8 cellular contexts compared by ENCODE assay signal in the genomic region with DNA sequence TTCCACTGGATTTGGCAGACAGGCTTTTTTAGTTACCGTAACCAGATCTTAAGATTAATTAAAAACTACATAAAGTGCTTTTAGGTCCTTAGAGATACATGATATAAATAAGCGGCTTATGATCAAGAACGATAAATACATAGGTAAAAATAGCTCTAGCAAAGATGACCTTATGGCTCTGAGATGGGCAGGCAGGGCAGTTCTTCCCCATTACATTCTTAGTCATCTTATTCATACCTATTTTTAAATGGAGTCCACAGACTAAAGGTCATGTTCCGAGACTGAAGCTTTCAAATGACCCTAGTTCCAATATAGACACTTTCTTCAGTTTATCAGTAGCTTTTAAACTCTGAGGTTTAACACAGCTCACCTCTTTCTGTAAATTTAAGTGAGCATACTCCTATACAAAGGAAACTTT. TPM values are rescaled to one million over a fixed set of nuclear protein-coding genes. Genes with fewer than 3 reads are reported as not detected.
DNase-seq lines count a peak whose midpoint lies in the region; ATAC-seq and TF ChIP-seq lines count a peak whose summit lies in the region.

No MANE protein-coding gene starts in this region.

- peaks cover 49 to 65% (median 57%) of the 10 kb centered on the region in 3 donors for H3K4me1 Mint-ChIP-seq in CD8-positive, alpha-beta memory T cell
- peaks cover 59% of the 10 kb centered on the region for H3K4me1 Mint-ChIP-seq in osteocyte (ENCODE audit: unreplicated experiment)

- H3K4me3 Mint-ChIP-seq in CD8-positive, alpha-beta memory T cell: peak overlapping the region; percentile 96 to 100 (median 99)
- H3K4me3 Mint-ChIP-seq in osteocyte (ENCODE audit: unreplicated experiment): peak overlapping the region; percentile 91

- H3K36me3 ChIP-seq in CD8-positive, alpha-beta memory T cell (ENCODE audit: insufficient read depth, low read length): peaks cover 59% of the 10 kb centered on the region

- DNase-seq in CD8-positive, alpha-beta memory T cell: no peak
- peak; percentile 72 for DNase-seq in RKO (ENCODE audit: low spot score)
- DNase-seq in epithelial cell of proximal tubule (ENCODE audit: low read depth): no peak
- DNase-seq in osteocyte (ENCODE audit: extremely low spot score, unreplicated experiment): no peak
- DNase-seq in HCEC 1CT: no peak
- DNase-seq in foreskin melanocyte: no peak
- no peak for DNase-seq in activated CD8-positive, alpha-beta memory T cell treated with anti-CD3 and anti-CD28 coated beads, Interleukin-2, amount 50 U/mL, for 4 hours

- peak overlapping the region; percentile 68 for H3K4me3 ChIP-seq in CD8-positive, alpha-beta memory T cell (ENCODE audit: low read length)
- H3K4me3 ChIP-seq in epithelial cell of proximal tubule (ENCODE audit: low read depth, low read length): peak overlapping the region; percentile 76

- no peak overlapping the region for H3K27ac ChIP-seq in CD8-positive, alpha-beta memory T cell (ENCODE audit: low read depth, low read length)

- H3K4me1 ChIP-seq in CD8-positive, alpha-beta memory T cell (ENCODE audit: insufficient read depth, low read length): peaks cover 43% of the 10 kb centered on the region

- H3K27me3 ChIP-seq in CD8-positive, alpha-beta memory T cell (ENCODE audit: insufficient read depth, low read length, poor library complexity, severe bottlenecking): no peaks in the 10 kb centered on the region

- ATAC-seq in GM21576 (IDR thresholded peaks at IDR 0.05; ENCODE audit: unreplicated experiment): no peak

- peaks cover 0 to 18% of the 10 kb centered on the region in 2 donors for H3K27me3 Mint-ChIP-seq in CD8-positive, alpha-beta memory T cell
- H3K27me3 Mint-ChIP-seq in osteocyte (ENCODE audit: unreplicated experiment): no peaks in the 10 kb centered on the region

- TF ChIP-seq CTCF in epithelial cell of proximal tubule (conservative IDR thresholded peaks at IDR 0.05; ENCODE audit: low read depth, low read length): no peak
- no peak for TF ChIP-seq CTCF in osteocyte (IDR thresholded peaks at IDR 0.05)

- peaks cover 53 to 86% (median 54%) of the 10 kb centered on the region in 3 donors for H3K36me3 Mint-ChIP-seq in CD8-positive, alpha-beta memory T cell
- peaks cover 76% of the 10 kb centered on the region for H3K36me3 Mint-ChIP-seq in osteocyte (ENCODE audit: unreplicated experiment)

- peaks cover 0 to 4% (median 4%) of the 10 kb centered on the region in 5 donors for H3K9me3 Mint-ChIP-seq in CD8-positive, alpha-beta memory T cell
- no peaks in the 10 kb centered on the region for H3K9me3 Mint-ChIP-seq in osteocyte (ENCODE audit: unreplicated experiment)

- CTCF ChIA-PET in CD8-positive, alpha-beta memory T cell (lab: Charles Lee): interaction anchor here (1.4 to 16.7 kb wide), 3 partner anchors 13 to 45 kb away, joined by 4 to 325 read pairs (median 4); no protein-coding TSS in a partner anchor

- no peaks in the 10 kb centered on the region for H3K9me3 ChIP-seq in CD8-positive, alpha-beta memory T cell (ENCODE audit: low read length)

- H3K27ac Mint-ChIP-seq in CD8-positive, alpha-beta memory T cell: peak overlapping the region; percentile 74 to 99 (median 94)
- peak overlapping the region; percentile 80 for H3K27ac Mint-ChIP-seq in osteocyte (ENCODE audit: unreplicated experiment)

- POLR2A ChIA-PET in CD8-positive, alpha-beta memory T cell (lab: Charles Lee): interaction anchor here (0.9 to 12.5 kb wide), 3 partner anchors 12 to 54 kb away, joined by 3 to 486 read pairs (median 42); a partner anchor contains a TSS

RNA-seq across cellular contexts. Expression of a gene that starts 4.3 kb away (rescaled TPM):
- 100 to 1,000 TPM; 211 to 216 TPM for total RNA-seq in CD8-positive, alpha-beta memory T cell
- polyA plus RNA-seq in CD8-positive, alpha-beta memory T cell: 168 TPM
- 144 and 162 TPM in 2 replicates for total RNA-seq in epithelial cell of proximal tubule
- 275 and 296 TPM in 2 replicates for total RNA-seq in osteocyte

RNA-seq across cellular contexts. Expression of a gene that starts 25.9 kb away (rescaled TPM):
- total RNA-seq in CD8-positive, alpha-beta memory T cell: under 1 TPM; 0.22 to 0.31 TPM
- not detected for polyA plus RNA-seq in CD8-positive, alpha-beta memory T cell
- total RNA-seq in epithelial cell of proximal tubule (0.80 and 7.3 TPM in 2 replicates), osteocyte (2.3 and 2.6 TPM in 2 replicates)

RNA-seq across cellular contexts. Expression of a gene that starts 54.3 kb away (rescaled TPM):
- total RNA-seq in CD8-positive, alpha-beta memory T cell: 100 to 1,000 TPM; 249 to 252 TPM
- 72.5 TPM for polyA plus RNA-seq in CD8-positive, alpha-beta memory T cell
- 159 and 225 TPM in 2 replicates for total RNA-seq in epithelial cell of proximal tubule
- 111 and 116 TPM in 2 replicates for total RNA-seq in osteocyte

RNA-seq across cellular contexts. Expression of a gene that starts 59.5 kb away (rescaled TPM):
- total RNA-seq in CD8-positive, alpha-beta memory T cell: not detected
- not detected for polyA plus RNA-seq in CD8-positive, alpha-beta memory T cell
- total RNA-seq in epithelial cell of proximal tubule (not detected in 2 replicates), osteocyte (not detected in 2 replicates)
